ENCODE assay signal across 9 cellular contexts in the genomic region with DNA sequence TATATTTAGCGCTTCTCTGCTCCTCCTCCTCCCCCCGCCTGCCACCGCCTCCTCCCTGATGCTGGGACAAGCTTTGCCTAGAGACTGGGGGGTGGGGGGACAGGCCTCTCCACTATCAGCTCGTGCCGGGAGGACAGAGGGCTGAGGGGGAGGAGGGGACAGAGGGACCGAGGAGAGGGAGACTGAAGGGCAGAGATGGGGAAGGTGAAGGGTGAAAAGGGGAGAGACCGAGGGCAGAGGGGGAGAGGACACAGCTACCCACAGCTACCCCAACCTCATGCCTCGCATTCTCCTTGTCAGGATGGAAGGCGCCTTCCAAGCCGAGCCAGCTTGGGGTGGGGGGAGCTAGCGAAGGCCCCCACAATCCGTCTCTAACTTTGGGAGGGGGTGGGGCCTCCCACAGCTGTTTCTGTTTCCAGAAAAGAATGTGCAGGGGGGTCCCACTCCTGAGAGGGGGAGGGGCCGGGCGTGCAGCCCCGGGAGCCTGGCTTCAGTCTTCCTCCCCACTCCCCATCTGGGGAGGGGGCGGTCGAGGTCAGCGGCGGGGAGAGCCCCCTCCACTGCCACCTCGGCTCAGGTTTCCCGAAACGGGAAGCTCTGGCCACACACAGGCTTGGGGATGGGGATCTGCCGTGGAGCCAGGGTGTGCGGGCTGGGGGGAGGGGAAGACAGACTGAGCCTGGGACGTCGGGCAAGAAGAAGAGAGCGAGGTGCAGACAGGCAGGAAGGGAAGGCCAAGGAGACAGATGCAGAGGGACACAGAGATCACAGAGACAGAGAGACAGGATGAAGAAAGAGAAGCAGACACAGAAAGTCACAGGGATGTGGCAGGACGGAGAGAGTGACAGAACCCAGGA. TPM values are rescaled to one million over a fixed set of nuclear protein-coding genes. Genes with fewer than 3 reads are reported as not detected.
DNase-seq lines count a peak whose midpoint lies in the region; ATAC-seq and TF ChIP-seq lines count a peak whose summit lies in the region.
"Had no signal": no experiment of that assay in that cellular context is flagged by ENCODE, and none has a peak within 500 bp of the region (broad histone marks: within the 10 kb centered on the region; RNA-seq: fewer than 3 reads in every experiment).

No MANE protein-coding gene starts in this region.

- H3K4me3 ChIP-seq in HFF-Myc (replicated peaks; ENCODE audit: low read depth, low read length) (peak overlapping the region; percentile 63), suprapubic skin (peak overlapping the region; percentile 65)

- no peaks in the 10 kb centered on the region for H3K36me3 ChIP-seq in suprapubic skin

- H3K9me3 ChIP-seq in suprapubic skin, result no peaks in the 10 kb centered on the region

- H3K27ac ChIP-seq in angular gyrus (ENCODE audit: low read depth, low read length) (peak overlapping the region; percentile 76), layer of hippocampus (ENCODE audit: low read depth, low read length) (peak overlapping the region; percentile 85), suprapubic skin (no peak overlapping the region)

- H3K4me1 ChIP-seq in suprapubic skin, result peaks cover 26% of the 10 kb centered on the region

- TF ChIP-seq EP300 in suprapubic skin (IDR thresholded peaks at IDR 0.05), result no peak

- ATAC-seq in GM19463 (IDR thresholded peaks at IDR 0.05; ENCODE audit: unreplicated experiment), result no peak

- 5% methylated on average over 28 of the region's 28 CpGs for WGBS in suprapubic skin

- no peak for TF ChIP-seq POLR2A in suprapubic skin (IDR thresholded peaks at IDR 0.05)

- H3K27me3 ChIP-seq in layer of hippocampus (ENCODE audit: control insufficient read depth, insufficient read depth, low read length) (no peaks in the 10 kb centered on the region), suprapubic skin (peaks cover 28% of the 10 kb centered on the region)

- peak; percentile 41 for DNase-seq in AG08395 (ENCODE audit: low spot score)
- DNase-seq in HFF-Myc (ENCODE audit: extremely low read depth, low read depth), result no peak
- peak in 1 of 2 donors; percentile 70 for DNase-seq in suprapubic skin (ENCODE audit: low spot score in 2 of 2)
- no peak for DNase-seq in GDM1 (lab: John Stamatoyannopoulos, UW)
- no peak for DNase-seq in SIG-M5 (lab: John Stamatoyannopoulos, UW)

- TF ChIP-seq CTCF in HFF-Myc (IDR thresholded peaks at IDR 0.05; ENCODE audit: low read depth, low read length, missing control alignments) (no peak), suprapubic skin (IDR thresholded peaks at IDR 0.05) (no peak)

RNA-seq across cellular contexts. Expression of a gene that starts 1.6 kb away (rescaled TPM):
- 1 to 10 TPM in 3 of 4 donors, under 1 TPM in 1; 0.68 to 1.8 (median 1.2) TPM for total RNA-seq in suprapubic skin

RNA-seq across cellular contexts. Expression of a gene that starts 23.4 kb away (rescaled TPM):
- not detected for total RNA-seq in suprapubic skin
- total RNA-seq: dermis microvascular lymphatic vessel endothelial cell had no signal

RNA-seq across cellular contexts. Expression of a gene that starts 34.5 kb away (rescaled TPM):
- total RNA-seq in suprapubic skin, result 1 to 10 TPM in 3 of 4 donors, under 1 TPM in 1; 0.57 to 6.7 (median 2.4) TPM
- total RNA-seq: dermis microvascular lymphatic vessel endothelial cell had no signal

RNA-seq across cellular contexts. Expression of a gene that starts 57.5 kb away (rescaled TPM):
- total RNA-seq in suprapubic skin, result 100 to 1,000 TPM in 1 of 4 donors, 10 to 100 TPM in 3; 51.5 to 136 (median 61.2) TPM

RNA-seq across cellular contexts. Expression of a gene that starts 58.2 kb away (rescaled TPM):
- 100 to 1,000 TPM in 1 of 4 donors, 10 to 100 TPM in 3; 56.0 to 102 (median 78.6) TPM for total RNA-seq in suprapubic skin
